Comparison of ENCODE assay signal across 23 cellular contexts in genomic region chr15:82898961-82899360, GRCh38.
"Had no signal": no experiment of that assay in that cellular context is flagged by ENCODE, and none has a peak within 500 bp of the region (broad histone marks: within the 10 kb centered on the region; RNA-seq: fewer than 3 reads in every experiment).

No MANE protein-coding gene starts in this region.

- H3K4me1 ChIP-seq: breast epithelium had no signal

- H3K36me3 ChIP-seq: breast epithelium, MG63 had no signal

- H3K27me3 ChIP-seq: breast epithelium, MG63 had no signal

- H3K9me3 ChIP-seq: breast epithelium, MG63 had no signal

- ATAC-seq: activated CD8-positive, alpha-beta memory T cell treated with anti-CD3 and anti-CD28 coated beads, Interleukin-2, amount 10 ng/mL, durations not matched to agents 7 days and 5 days; HepG2; PC-3; T-helper 17 cell had no signal

- DNase-seq: activated B cell treated with CpG ODN at 0.5 μM for 24 hours; activated CD4-positive, alpha-beta T cell treated with anti-CD3 and anti-CD28 coated beads for 1 hour; activated CD4-positive, alpha-beta T cell treated with anti-CD3 and anti-CD28 coated beads, Interleukin-2, amount 10 ng/mL, durations not matched to agents 24 days and 14 days; activated CD4-positive, alpha-beta T cell treated with anti-CD3 and anti-CD28 coated beads, Interleukin-2, amount 50 U/mL, for 48 hours; activated CD8-positive, alpha-beta memory T cell treated with anti-CD3 and anti-CD28 coated beads, Interleukin-2, amount 10 ng/mL, durations not matched to agents 7 days and 5 days; activated effector memory CD4-positive, alpha-beta T cell treated with anti-CD3 and anti-CD28 coated beads, Interleukin-2, amount 50 U/mL, for 16 hours; activated naive CD4-positive, alpha-beta T cell treated with anti-CD3 and anti-CD28 coated beads for 36 hours; activated T-cell treated with anti-CD3 and anti-CD28 coated beads, Interleukin-2, amount 50 U/mL, for 24 hours; central memory CD4-positive, alpha-beta T cell; MG63; NCI-H1105; NCI-H1436; NCI-H1694 treated with DMSO at 0.1 percent for 48 hours; NCI-H2081; NCI-H446; NCI-H774; NK-92 treated with Interleukin-12 subunit alpha and Interleukin-12 subunit beta, amount 100 ng/mL, for 24 hours; PC-3; SHP77 treated with DMSO at 0.1 percent for 48 hours; T-helper 17 cell; T-helper 9 cell had no signal

- H3K27ac ChIP-seq: breast epithelium had no signal

- H3K4me3 ChIP-seq: breast epithelium, MG63 had no signal
